Comparison of ENCODE assay signal across 22 cellular contexts in the genomic region with DNA sequence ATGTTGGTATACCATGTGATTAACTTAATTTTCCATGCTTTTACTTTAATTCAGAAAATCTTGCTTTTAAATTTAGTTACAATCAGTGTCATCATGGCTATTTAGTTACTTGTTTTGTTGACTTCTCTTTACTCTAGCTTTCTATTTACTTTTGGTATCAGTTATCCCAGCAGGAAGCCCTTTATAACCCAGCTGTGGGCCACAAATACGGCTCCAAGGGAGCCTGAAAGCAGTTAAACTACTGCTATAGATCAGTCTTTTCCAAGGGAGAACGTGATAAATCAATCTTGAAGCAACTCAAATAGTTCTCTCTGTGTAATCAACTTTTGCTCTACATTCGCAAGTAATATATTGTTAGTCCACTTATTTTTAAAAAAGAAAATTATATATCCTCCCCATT.
A peak's percentile ranks its signal among the peaks of the same experiment; 100 is the strongest.
DNase-seq lines count a peak whose midpoint lies in the region; ATAC-seq, FAIRE-seq and TF ChIP-seq lines count a peak whose summit lies in the region.
"Had no signal": no experiment of that assay in that cellular context is flagged by ENCODE, and none has a peak within 500 bp of the region (broad histone marks: within the 10 kb centered on the region; RNA-seq: fewer than 3 reads in every experiment).

No MANE protein-coding gene starts in this region.

- peak; percentile 27 for FAIRE-seq in islet of Langerhans (lab: Jason Lieb, UNC)
- FAIRE-seq: GM12878 had no signal

- H3K27me3 Mint-ChIP-seq in GM23338 (ENCODE audit: insufficient read depth, low read depth, poor library complexity), result no peaks in the 10 kb centered on the region
- no peaks in the 10 kb centered on the region for H3K27me3 Mint-ChIP-seq in stimulated activated naive CD8-positive, alpha-beta T cell treated with anti-CD3 and anti-CD28 coated beads, Interleukin-15, amount 100 ng/mL, for 72 hours
- H3K27me3 Mint-ChIP-seq: natural killer cell treated with Interleukin-12 subunit alpha and Interleukin-12 subunit beta and Interleukin-15 and Interleukin-18, amount 100 ng/mL, for 72 hours; progenitor cell of endocrine pancreas had no signal

- H2AFZ ChIP-seq in GM23338 (no peak overlapping the region), GM23248 (no peak overlapping the region)
- H2AFZ ChIP-seq: hepatocyte had no signal

- H3K27me3 ChIP-seq in GM23338 (ENCODE audit: insufficient read depth), result peaks cover 3% of the 10 kb centered on the region; the same call in 1 of the 2 replicates
- H3K27me3 ChIP-seq in GM23248 (replicated peaks; ENCODE audit: insufficient read depth), result no peaks in the 10 kb centered on the region
- no peaks in the 10 kb centered on the region for H3K27me3 ChIP-seq in thyroid gland
- H3K27me3 ChIP-seq: hepatocyte, SJCRH30, testis had no signal

- H3K9me2 ChIP-seq in GM23338 (ENCODE audit: insufficient read depth), result no peaks in the 10 kb centered on the region
- no peaks in the 10 kb centered on the region for H3K9me2 ChIP-seq in GM23248 (ENCODE audit: insufficient read depth)

- peak; percentile 88 for ATAC-seq in GM23338
- ATAC-seq in stimulated activated naive CD8-positive, alpha-beta T cell treated with anti-CD3 and anti-CD28 coated beads, Interleukin-15, amount 100 ng/mL, for 72 hours, result no peak
- ATAC-seq: natural killer cell treated with Interleukin-12 subunit alpha and Interleukin-12 subunit beta and Interleukin-15 and Interleukin-18, amount 100 ng/mL, for 72 hours had no signal

- no peaks in the 10 kb centered on the region for H3K36me3 Mint-ChIP-seq in GM23338 (ENCODE audit: low read depth)
- H3K36me3 Mint-ChIP-seq: natural killer cell treated with Interleukin-12 subunit alpha and Interleukin-12 subunit beta and Interleukin-15 and Interleukin-18, amount 100 ng/mL, for 72 hours had no signal

- H3K36me3 ChIP-seq in GM23338 (ENCODE audit: insufficient read depth), result no peaks in the 10 kb centered on the region
- no peaks in the 10 kb centered on the region for H3K36me3 ChIP-seq in GM23248 (ENCODE audit: low read depth)
- no peaks in the 10 kb centered on the region for H3K36me3 ChIP-seq in thyroid gland
- H3K36me3 ChIP-seq: SJCRH30 had no signal

- TF ChIP-seq CTCF in GM23338 (conservative IDR thresholded peaks at IDR 0.05; ENCODE audit: low read depth in 2 of 2), result no peak
- no peak for TF ChIP-seq CTCF in thyroid gland (IDR thresholded peaks at IDR 0.05)

- H3K4me2 ChIP-seq in GM23338, result no peak overlapping the region
- H3K4me2 ChIP-seq in GM23248 (ENCODE audit: unreplicated experiment), result no peak overlapping the region
- H3K4me2 ChIP-seq: hepatocyte had no signal

- H4K20me1 ChIP-seq in GM23338 (replicated peaks; ENCODE audit: insufficient read depth) (no peaks in the 10 kb centered on the region), GM23248 (ENCODE audit: insufficient read depth) (no peaks in the 10 kb centered on the region)

- no peak overlapping the region for H3K27ac ChIP-seq in GM23338 (ENCODE audit: low read depth)
- H3K27ac ChIP-seq in GM23248, result no peak overlapping the region
- H3K27ac ChIP-seq in thyroid gland, result no peak overlapping the region
- H3K27ac ChIP-seq: hepatocyte, SJCRH30, testis had no signal

- no peak overlapping the region for H3K4me3 Mint-ChIP-seq in GM23338
- no peak overlapping the region for H3K4me3 Mint-ChIP-seq in stimulated activated naive CD8-positive, alpha-beta T cell treated with anti-CD3 and anti-CD28 coated beads, Interleukin-15, amount 100 ng/mL, for 72 hours
- H3K4me3 Mint-ChIP-seq: natural killer cell treated with Interleukin-12 subunit alpha and Interleukin-12 subunit beta and Interleukin-15 and Interleukin-18, amount 100 ng/mL, for 72 hours had no signal

- H3F3A ChIP-seq in GM23338 (replicated peaks; ENCODE audit: low read depth), result no peaks in the 10 kb centered on the region
- H3F3A ChIP-seq in GM23248 (ENCODE audit: insufficient read depth), result no peaks in the 10 kb centered on the region

- intact Hi-C loops in thyroid gland (cut with DNase I), result no loop called here

- H3K4me1 ChIP-seq in GM23338 (ENCODE audit: insufficient read depth) (peaks cover 12% of the 10 kb centered on the region), GM23248 (ENCODE audit: insufficient read depth) (no peaks in the 10 kb centered on the region), thyroid gland (peaks cover 0 to 8% of the 10 kb centered on the region in 2 donors)
- H3K4me1 ChIP-seq: SJCRH30, testis had no signal

- H3K27ac Mint-ChIP-seq in GM23338, result no peak overlapping the region
- no peak overlapping the region for H3K27ac Mint-ChIP-seq in stimulated activated naive CD8-positive, alpha-beta T cell treated with anti-CD3 and anti-CD28 coated beads, Interleukin-15, amount 100 ng/mL, for 72 hours
- H3K27ac Mint-ChIP-seq: natural killer cell treated with Interleukin-12 subunit alpha and Interleukin-12 subunit beta and Interleukin-15 and Interleukin-18, amount 100 ng/mL, for 72 hours had no signal

- H3K9me3 ChIP-seq in GM23248 (ENCODE audit: low read depth) (no peaks in the 10 kb centered on the region), thyroid gland (no peaks in the 10 kb centered on the region)
- H3K9me3 ChIP-seq: SJCRH30, testis had no signal

- TF ChIP-seq POLR2A in thyroid gland (IDR thresholded peaks at IDR 0.05), result no peak

- H3K9me3 Mint-ChIP-seq in GM23338, result no peaks in the 10 kb centered on the region
- H3K9me3 Mint-ChIP-seq in stimulated activated naive CD8-positive, alpha-beta T cell treated with anti-CD3 and anti-CD28 coated beads, Interleukin-15, amount 100 ng/mL, for 72 hours, result no peaks in the 10 kb centered on the region
- H3K9me3 Mint-ChIP-seq: natural killer cell treated with Interleukin-12 subunit alpha and Interleukin-12 subunit beta and Interleukin-15 and Interleukin-18, amount 100 ng/mL, for 72 hours had no signal

- in situ Hi-C loops in GM23248 (cut with MboI), result no loop called here

- DNase-seq in GM23338 (ENCODE audit: low spot score), result peak; percentile 71
- peak; percentile 97 for DNase-seq in NCI-H146 treated with DMSO at 0.1 percent for 48 hours (lab: John Stamatoyannopoulos, UW; ENCODE audit: unreplicated experiment)
- peak; percentile 88 for DNase-seq in NCI-H748 treated with DMSO at 0.1 percent for 48 hours (lab: John Stamatoyannopoulos, UW)
- no peak for DNase-seq in GM23248
- no peak for DNase-seq in thyroid gland
- DNase-seq in stimulated activated naive CD8-positive, alpha-beta T cell treated with anti-CD3 and anti-CD28 coated beads, Interleukin-15, amount 100 ng/mL, for 72 hours, result no peak
- no peak for DNase-seq in NK-92 treated with Interleukin-12 subunit alpha and Interleukin-12 subunit beta, amount 100 ng/mL, for 24 hours (lab: John Stamatoyannopoulos, UW)
- DNase-seq: activated CD4-positive, CD25-positive, alpha-beta regulatory T cell treated with anti-CD3 and anti-CD28 coated beads, Interleukin-2, amount 50 U/mL, for 72 hours; AML-193; cortex of kidney; GF-D8; Kasumi-1; kidney glomerular epithelial cell; NCI-H187 treated with DMSO at 0.1 percent for 48 hours; small intestine; testis had no signal

- H3K4me3 ChIP-seq in GM23338, result no peak overlapping the region
- no peak overlapping the region for H3K4me3 ChIP-seq in GM23248
- H3K4me3 ChIP-seq in thyroid gland (replicated peaks in 1 of 3), result no peak overlapping the region
- H3K4me3 ChIP-seq: GM12878, hepatocyte, SJCRH30, testis had no signal

- no peaks in the 10 kb centered on the region for H3K79me2 ChIP-seq in GM23338 (replicated peaks; ENCODE audit: insufficient read depth)
- no peaks in the 10 kb centered on the region for H3K79me2 ChIP-seq in GM23248 (ENCODE audit: insufficient read depth)
- H3K79me2 ChIP-seq: hepatocyte had no signal

- WGBS in GM23248 (ENCODE audit: low coverage in 1 of 2, low lambda C conversion rate in 2 of 2, missing lambda C conversion rate in 2 of 2), 2 experiments, result 71 to 76% methylated on average over 3 of the region's 3 CpGs
- WGBS in thyroid gland, 2 donors, result 78 to 86% methylated on average over 3 of the region's 3 CpGs

- no peak overlapping the region for H3K9ac ChIP-seq in GM23248

- H3K4me1 Mint-ChIP-seq in GM23338, result peaks cover 18% of the 10 kb centered on the region
- no peaks in the 10 kb centered on the region for H3K4me1 Mint-ChIP-seq in stimulated activated naive CD8-positive, alpha-beta T cell treated with anti-CD3 and anti-CD28 coated beads, Interleukin-15, amount 100 ng/mL, for 72 hours

TF ChIP-seq in GM23338, 12 proteins besides CTCF, POLR2A, EP300 and RAD21 (continues in another document):
- no peak for TF ChIP-seq EZH2phosphoT487 (IDR thresholded peaks at IDR 0.05; ENCODE audit: unreplicated experiment)
- no peak for TF ChIP-seq CREB1 (CRISPR knock-in tag; IDR thresholded peaks at IDR 0.05; ENCODE audit: low read depth)
- TF ChIP-seq JUNB (IDR thresholded peaks at IDR 0.05; ENCODE audit: unreplicated experiment), result no peak
- no peak for TF ChIP-seq ZNF331 (CRISPR knock-in tag; IDR thresholded peaks at IDR 0.05; ENCODE audit: low read depth)

Comparison
In these comparisons a context has a peak if more than half of its experiments do, and no peak if none do; other contexts are left out.
1. DNase-seq: peak in GM23338 (single experiment), NCI-H146 treated with DMSO at 0.1 percent for 48 hours (single experiment) and NCI-H748 treated with DMSO at 0.1 percent for 48 hours (single experiment); none in GM23248 (single experiment), thyroid gland (0 of 2), stimulated activated naive CD8-positive, alpha-beta T cell treated with anti-CD3 and anti-CD28 coated beads, Interleukin-15, amount 100 ng/mL, for 72 hours (0 of 2) and NK-92 treated with Interleukin-12 subunit alpha and Interleukin-12 subunit beta, amount 100 ng/mL, for 24 hours (single experiment).